ENCODE assay signal across 26 cellular contexts in genomic region chr1:233347338-233347737, GRCh38.
A peak's percentile ranks its signal among the peaks of the same experiment; 100 is the strongest.
DNase-seq lines count a peak whose midpoint lies in the region; TF ChIP-seq lines count a peak whose summit lies in the region.
"Had no signal": no experiment of that assay in that cellular context is flagged by ENCODE, and none has a peak within 500 bp of the region (broad histone marks: within the 10 kb centered on the region; RNA-seq: fewer than 3 reads in every experiment).

No MANE protein-coding gene starts in this region.

- no peak for DNase-seq in DMS 273 treated with DMSO at 0.1 percent for 48 hours (lab: John Stamatoyannopoulos, UW)
- DNase-seq: 8988T; ACHN; AML-193; BE2C; C1 segment of cervical spinal cord; Caco-2; Calu3; CD4-positive, alpha-beta memory T cell; CD4-positive, alpha-beta T cell; CD4-positive, CD25-positive, alpha-beta regulatory T cell; CD8-positive, alpha-beta memory T cell; CD8-positive, alpha-beta T cell; COR-L47; DMS153; DMS53; DMS79; DMS79 treated with DMSO at 0.1 percent for 48 hours; DND-41; EL had no signal

- no peak overlapping the region for H3K4me3 ChIP-seq in HEK293 (ENCODE audit: low read depth, low read length)
- H3K4me3 ChIP-seq: A549; BLaER1; BLaER1 treated with 17β-estradiol and CSF1 and Interleukin-3, amounts not matched to agents 10 nM and 100 nM had no signal

- CTCF ChIA-PET in HEK293 (lab: Yijun Ruan, JAX): interaction anchor here (1.2 kb wide), 1 partner anchor 18 kb away, joined by 7 read pairs; no protein-coding TSS in a partner anchor

- TF ChIP-seq CTCF in HEK293 (tag by site-specific recombination; IDR thresholded peaks at IDR 0.05): no peak

- no peak overlapping the region for H3K27ac ChIP-seq in HEK293 (ENCODE audit: extremely low read depth, low read depth, low read length)
- H3K27ac ChIP-seq: 22Rv1; A549; BLaER1; BLaER1 treated with 17β-estradiol and CSF1 and Interleukin-3, amounts not matched to agents 10 nM and 100 nM; C4-2B had no signal

- POLR2A ChIA-PET in HEK293 (lab: Yijun Ruan, JAX): no interaction called here

- H3K36me3 ChIP-seq in HEK293 (ENCODE audit: control insufficient read depth in 2 of 2, insufficient read depth in 1 of 2, low read length in 2 of 2): peaks cover 12 to 14% of the 10 kb centered on the region in 2 experiments
- H3K36me3 ChIP-seq: BE2C; BLaER1; BLaER1 treated with 17β-estradiol and CSF1 and Interleukin-3, amounts not matched to agents 10 nM and 100 nM had no signal

- H3K4me1 ChIP-seq in HEK293 (ENCODE audit: control insufficient read depth, insufficient read depth, low read length): peaks cover 7% of the 10 kb centered on the region
- H3K4me1 ChIP-seq: BE2C; BLaER1; BLaER1 treated with 17β-estradiol and CSF1 and Interleukin-3, amounts not matched to agents 10 nM and 100 nM; Caco-2 had no signal

- no peaks in the 10 kb centered on the region for H3K9me3 ChIP-seq in HEK293 (ENCODE audit: control insufficient read depth, insufficient read depth, low read depth, low read length)
- H3K9me3 ChIP-seq: A549, BE2C, Caco-2 had no signal

TF ChIP-seq in HEK293, 187 proteins besides CTCF, POLR2A, EP300 and RAD21:
- TF ChIP-seq ZNF146 (tag by site-specific recombination; IDR thresholded peaks at IDR 0.05) (peak; percentile 97), ZNF510 (tag by site-specific recombination; IDR thresholded peaks at IDR 0.05; ENCODE audit: insufficient replicate concordance) (no peak), ZNF580 (tag by site-specific recombination; IDR thresholded peaks at IDR 0.05) (0 out of 2 replicates have a peak, but pooled peaks have one; percentile 21)
